In genomic region chr15:43267439-43267838, GRCh38 we compare ENCODE assay signal across 1 cellular context.
TF ChIP-seq lines count a peak whose summit lies in the region.

No MANE protein-coding gene starts in this region.

TF ChIP-seq in GM23338, 12 proteins besides CTCF, POLR2A, EP300 and RAD21 (continued from another document):
- TF ChIP-seq REST (IDR thresholded peaks at IDR 0.05; ENCODE audit: unreplicated experiment) = no peak
- no peak for TF ChIP-seq JUNB (IDR thresholded peaks at IDR 0.05; ENCODE audit: unreplicated experiment)
- TF ChIP-seq EZH2 (IDR thresholded peaks at IDR 0.05; ENCODE audit: low read depth, unreplicated experiment) = no peak
- no peak for TF ChIP-seq STAT1 (IDR thresholded peaks at IDR 0.05; ENCODE audit: unreplicated experiment)
- TF ChIP-seq CREB1 (CRISPR knock-in tag; IDR thresholded peaks at IDR 0.05; ENCODE audit: low read depth) = no peak
- TF ChIP-seq NANOG (IDR thresholded peaks at IDR 0.05; ENCODE audit: borderline replicate concordance) = no peak
- no peak for TF ChIP-seq ETS1 (IDR thresholded peaks at IDR 0.05)
- TF ChIP-seq ZNF114 (CRISPR knock-in tag; IDR thresholded peaks at IDR 0.05) = no peak
- no peak for TF ChIP-seq ZNF331 (CRISPR knock-in tag; IDR thresholded peaks at IDR 0.05; ENCODE audit: low read depth)
- no peak for TF ChIP-seq EZH2phosphoT487 (IDR thresholded peaks at IDR 0.05; ENCODE audit: unreplicated experiment)
- no peak for TF ChIP-seq POLR2AphosphoS5 (IDR thresholded peaks at IDR 0.05; ENCODE audit: low read depth)
